ENCODE assay signal across 9 cellular contexts in the genomic region with DNA sequence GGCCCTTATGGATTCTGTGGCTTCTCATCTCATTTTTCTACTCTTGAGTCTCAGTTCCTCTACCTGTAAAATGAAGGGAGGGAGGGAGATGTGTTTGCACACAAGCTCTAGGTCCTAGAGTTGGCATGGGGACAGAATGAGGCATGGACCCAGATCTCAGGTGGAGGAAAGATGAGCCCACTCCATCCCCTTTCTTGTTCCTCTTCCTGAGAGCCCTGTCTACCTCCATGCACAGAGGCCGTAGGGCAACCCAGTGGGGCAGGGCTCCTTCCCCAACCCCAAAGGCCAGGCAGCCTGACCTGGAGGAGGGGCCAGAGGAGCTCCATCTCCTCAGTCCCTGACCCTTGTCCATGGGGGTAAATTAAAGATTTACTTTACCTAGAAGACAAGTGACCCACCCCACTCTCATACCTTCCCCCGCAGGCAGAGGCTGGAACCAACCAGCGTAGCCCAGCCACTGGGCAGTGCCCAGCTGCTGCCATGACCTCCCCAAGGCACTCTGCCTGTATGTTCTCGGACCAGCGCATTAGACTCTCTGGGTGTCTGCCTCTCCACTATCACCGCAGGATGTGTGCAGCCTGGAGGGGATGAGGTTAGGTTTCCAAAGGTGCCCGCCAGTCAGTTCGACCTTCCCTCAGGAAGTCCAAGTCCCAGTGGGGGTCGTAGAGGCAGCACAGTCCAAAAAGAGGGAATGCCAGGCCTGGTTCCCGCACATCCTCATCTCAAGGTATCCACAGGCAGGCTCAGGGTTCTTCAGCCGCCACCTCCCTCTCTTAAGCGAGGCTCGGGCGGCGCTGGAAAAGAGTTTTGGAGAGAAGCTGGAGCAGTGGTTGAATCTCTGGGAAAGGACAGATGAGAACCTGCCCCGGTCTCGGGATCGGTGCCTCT. TPM values are rescaled to one million over a fixed set of nuclear protein-coding genes. Genes with fewer than 3 reads are reported as not detected.
DNase-seq lines count a peak whose midpoint lies in the region; ATAC-seq and TF ChIP-seq lines count a peak whose summit lies in the region.
"Had no signal": no experiment of that assay in that cellular context is flagged by ENCODE, and none has a peak within 500 bp of the region (broad histone marks: within the 10 kb centered on the region; RNA-seq: fewer than 3 reads in every experiment).

No MANE protein-coding gene starts in this region.

- DNase-seq in AG09309 (ENCODE audit: low read depth) (no peak), HCT116 (ENCODE audit: low read depth, low spot score) (no peak), hepatocyte (ENCODE audit: low spot score) (no peak), spleen (peak; percentile 80), NOMO-1 treated with DMSO at 0.1 percent for 48 hours (lab: John Stamatoyannopoulos, UW; ENCODE audit: unreplicated experiment) (no peak), GM20000 (ENCODE audit: low spot score) (no peak)
- DNase-seq in activated T-cell treated with anti-CD3 and anti-CD28 coated beads, Interleukin-2, amount 50 U/mL, for 72 hours: peak in 1 of 2 donors; percentile 23

- peaks cover 59% of the 10 kb centered on the region for H3K79me2 ChIP-seq in HCT116 (ENCODE audit: insufficient read depth, low read length)
- peaks cover 44% of the 10 kb centered on the region for H3K79me2 ChIP-seq in hepatocyte

- intact Hi-C loops in HCT116 (cut with micrococcal nuclease): loop anchor here (2.0 to 10.0 kb wide), 3 partner anchors 117 to 659 kb away; a partner anchor contains a TSS
- intact Hi-C loops in spleen (cut with DNase I; ENCODE audit: low total_unique reads): loop anchor here (5.0 kb wide), 1 partner anchor 117 kb away; a partner anchor contains a TSS

- H3K4me1 ChIP-seq in HCT116 (ENCODE audit: control insufficient read depth in 1 of 2, insufficient read depth in 2 of 2, low read length in 2 of 2): peaks cover 30 to 71% of the 10 kb centered on the region in 2 experiments
- peaks cover 40% of the 10 kb centered on the region for H3K4me1 ChIP-seq in hepatocyte (ENCODE audit: insufficient read depth)
- peaks cover 12 to 89% (median 70%) of the 10 kb centered on the region in 6 donors for H3K4me1 ChIP-seq in spleen

- H3K4me1 Mint-ChIP-seq in activated T-cell treated with anti-CD3 and anti-CD28 coated beads, Interleukin-2, amount 50 U/mL, for 72 hours (ENCODE audit: low read depth): peaks cover 33% of the 10 kb centered on the region

- H3K4me3 Mint-ChIP-seq in activated T-cell treated with anti-CD3 and anti-CD28 coated beads, Interleukin-2, amount 50 U/mL, for 72 hours: peak overlapping the region; percentile 89 to 96

- H3K4me2 ChIP-seq in HCT116 (ENCODE audit: low read length): peak overlapping the region; percentile 85
- peak overlapping the region; percentile 89 for H3K4me2 ChIP-seq in hepatocyte

- H3K9me3 Mint-ChIP-seq in activated T-cell treated with anti-CD3 and anti-CD28 coated beads, Interleukin-2, amount 50 U/mL, for 72 hours: no peaks in the 10 kb centered on the region

- peaks cover 11 to 19% of the 10 kb centered on the region in 2 experiments; a peak in 2 of 4 replicates for H3K36me3 ChIP-seq in HCT116 (ENCODE audit: control insufficient read depth in 1 of 2, insufficient read depth in 2 of 2, low read length in 2 of 2)
- no peaks in the 10 kb centered on the region for H3K36me3 ChIP-seq in hepatocyte (replicated peaks; ENCODE audit: insufficient read depth, low read depth)
- peaks cover 0 to 39% (median 12%) of the 10 kb centered on the region in 6 donors for H3K36me3 ChIP-seq in spleen

- no peaks in the 10 kb centered on the region for H3K27me3 Mint-ChIP-seq in activated T-cell treated with anti-CD3 and anti-CD28 coated beads, Interleukin-2, amount 50 U/mL, for 72 hours (ENCODE audit: low read depth)

- ATAC-seq in HCT116: 0 out of 2 replicates have a peak, but pooled peaks have one; percentile 0
- ATAC-seq in activated T-cell treated with anti-CD3 and anti-CD28 coated beads, Interleukin-2, amount 50 U/mL, for 72 hours (replicated peaks in 1 of 2): peak in 1 of 2 donors; percentile 12
- ATAC-seq in GM21526 (IDR thresholded peaks at IDR 0.05; ENCODE audit: low FRiP score, unreplicated experiment): no peak

- H3K4me3 ChIP-seq in AG09309 (ENCODE audit: control insufficient read depth, low read depth, low read length): peak overlapping the region; percentile 74
- peak overlapping the region; percentile 78 to 80 for H3K4me3 ChIP-seq in HCT116 (replicated peaks in 1 of 2; ENCODE audit: low read depth in 1 of 2, low read length in 2 of 2)
- peak overlapping the region; percentile 67 for H3K4me3 ChIP-seq in hepatocyte
- H3K4me3 ChIP-seq in spleen: peak overlapping the region; percentile 69 to 95 (median 82)

- H3K9me2 ChIP-seq in HCT116 (ENCODE audit: insufficient read depth): no peaks in the 10 kb centered on the region
- no peaks in the 10 kb centered on the region for H3K9me2 ChIP-seq in hepatocyte (replicated peaks; ENCODE audit: insufficient read depth)

- H3K27me3 ChIP-seq in HCT116 (ENCODE audit: insufficient read depth, low read length): no peaks in the 10 kb centered on the region
- no peaks in the 10 kb centered on the region for H3K27me3 ChIP-seq in hepatocyte
- H3K27me3 ChIP-seq in spleen (replicated peaks in 1 of 7): no peaks in the 10 kb centered on the region

- H3K9me3 ChIP-seq in HCT116 (ENCODE audit: control insufficient read depth in 1 of 2, insufficient read depth in 1 of 2, low read depth in 1 of 2, low read length in 2 of 2) (no peaks in the 10 kb centered on the region), hepatocyte (ENCODE audit: low read depth) (no peaks in the 10 kb centered on the region), spleen (no peaks in the 10 kb centered on the region)

- peak overlapping the region; percentile 71 for H3K27ac Mint-ChIP-seq in activated T-cell treated with anti-CD3 and anti-CD28 coated beads, Interleukin-2, amount 50 U/mL, for 72 hours

- H4K20me1 ChIP-seq in HCT116 (ENCODE audit: insufficient read depth) (no peaks in the 10 kb centered on the region), hepatocyte (ENCODE audit: insufficient read depth, poor library complexity, severe bottlenecking) (no peaks in the 10 kb centered on the region)

- no peaks in the 10 kb centered on the region for H3K36me3 Mint-ChIP-seq in activated T-cell treated with anti-CD3 and anti-CD28 coated beads, Interleukin-2, amount 50 U/mL, for 72 hours (ENCODE audit: insufficient read depth in 2 of 2)

- no peak for TF ChIP-seq RAD21 in HCT116 (IDR thresholded peaks at IDR 0.05; ENCODE audit: low read depth)

- peak overlapping the region; percentile 92 for H3K9ac ChIP-seq in HCT116 (ENCODE audit: low read length)

- no peak overlapping the region for H2AFZ ChIP-seq in HCT116 (ENCODE audit: low read depth, low read length, poor library complexity, severe bottlenecking)
- peak overlapping the region; percentile 48 for H2AFZ ChIP-seq in hepatocyte

- BruUV-seq in HCT116 (replicated peaks; lab: Mats Ljungman, UMichigan): TSS peak; percentile 89

- POLR2A ChIA-PET in HCT116 (lab: Charles Lee): interaction anchor here (0.6 to 7.6 kb wide), 6 partner anchors 12 to 134 kb away, joined by 4 to 86 read pairs (median 6); a partner anchor contains a TSS

- H3K27ac ChIP-seq in HCT116 (ENCODE audit: low read depth, low read length) (peak overlapping the region; percentile 94), hepatocyte (peak overlapping the region; percentile 91), spleen (peak overlapping the region; percentile 89 to 96 (median 92))

- CTCF ChIA-PET in HCT116 (lab: Charles Lee): interaction anchor here (0.8 to 5.1 kb wide), 17 partner anchors 10 to 640 kb away, joined by 3 to 25 read pairs (median 6); a partner anchor contains a TSS

- RAD21 ChIA-PET in HCT116 (lab: Charles Lee; ENCODE audit: low non-redundant PET in 1 of 2, low total read pairs in 2 of 2, uncharacterized antibody in 2 of 2, unreplicated experiment in 2 of 2): interaction anchor here in 1 of 2 experiments (0.5 to 1.8 kb wide), 2 partner anchors 24 to 320 kb away, joined by 3 read pairs; no protein-coding TSS in a partner anchor

- no peak for TF ChIP-seq POLR2A in HCT116 (IDR thresholded peaks at IDR 0.05; ENCODE audit: borderline replicate concordance, extremely low read depth, insufficient read depth, insufficient read length)
- TF ChIP-seq POLR2A in spleen (IDR thresholded peaks at IDR 0.05): no peak

- 27% methylated on average over 17 of the region's 18 CpGs for WGBS in hepatocyte (ENCODE audit: low lambda C conversion rate, missing lambda C conversion rate)
- 11 to 16% (median 14%) methylated on average over 13 to 18 of the region's 18 CpGs for WGBS in spleen, 5 donors

- no peak for TF ChIP-seq CTCF in AG09309 (IDR thresholded peaks at IDR 0.05; ENCODE audit: control insufficient read depth, insufficient read depth, low read depth, low read length, missing control alignments)
- TF ChIP-seq CTCF in HCT116 (IDR thresholded peaks at IDR 0.05 in 2 of 3, conservative IDR thresholded peaks at IDR 0.05 in 1 of 3; ENCODE audit: borderline replicate concordance in 1 of 3, insufficient read depth in 1 of 3, low read depth in 2 of 3, low read length in 2 of 3): no peak
- no peak for TF ChIP-seq CTCF in hepatocyte (IDR thresholded peaks at IDR 0.05; ENCODE audit: poor library complexity)
- TF ChIP-seq CTCF in spleen (IDR thresholded peaks at IDR 0.05 in 8 of 11, conservative IDR thresholded peaks at IDR 0.05 in 3 of 11): no peak
- no peak for TF ChIP-seq CTCF in GM20000 (IDR thresholded peaks at IDR 0.05; ENCODE audit: extremely low read depth, missing control alignments)

RNA-seq across cellular contexts. Expression of a gene that starts 3.0 kb away (rescaled TPM):
- 148 TPM for total RNA-seq in HCT116 (2021; ENCODE audit: unreplicated experiment)
- polyA plus RNA-seq in HCT116 (2012): 134 TPM in 2 replicates
- 10 to 100 TPM; 33.1 to 40.2 TPM for total RNA-seq in activated T-cell treated with anti-CD3 and anti-CD28 coated beads, Interleukin-2, amount 50 U/mL, for 72 hours
- 43.0 and 64.7 TPM in 2 replicates for total RNA-seq in hepatocyte
- 88.7 and 112 TPM in 2 replicates for polyA plus RNA-seq in hepatocyte
- total RNA-seq in spleen: 100 to 1,000 TPM; 124 to 230 (median 159) TPM
- polyA plus RNA-seq in spleen: 10 to 100 TPM; 21.2 to 88.9 (median 47.0) TPM

RNA-seq across cellular contexts. Expression of a gene that starts 23.2 kb away (rescaled TPM):
- total RNA-seq in HCT116 (2021; ENCODE audit: unreplicated experiment) (65.6 TPM), hepatocyte (130 and 156 TPM in 2 replicates), spleen (10 to 100 TPM; 47.0 to 74.4 (median 66.7) TPM)
- 53.2 and 56.6 TPM in 2 replicates for polyA plus RNA-seq in HCT116 (2012)
- 10 to 100 TPM in 1 of 2 donors, 1 to 10 TPM in 1; 6.8 to 13.5 TPM for total RNA-seq in activated T-cell treated with anti-CD3 and anti-CD28 coated beads, Interleukin-2, amount 50 U/mL, for 72 hours
- polyA plus RNA-seq in hepatocyte (240 and 307 TPM in 2 replicates), spleen (100 to 1,000 TPM; 119 to 151 (median 138) TPM)

RNA-seq across cellular contexts. Expression of a gene that starts 38.6 kb away (rescaled TPM):
- 8.9 TPM for total RNA-seq in HCT116 (2021; ENCODE audit: unreplicated experiment)
- polyA plus RNA-seq in HCT116 (2012): 9.9 and 10.7 TPM in 2 replicates
- under 1 TPM; 0.29 to 0.37 TPM for total RNA-seq in activated T-cell treated with anti-CD3 and anti-CD28 coated beads, Interleukin-2, amount 50 U/mL, for 72 hours
- total RNA-seq in hepatocyte: 3.4 and 3.5 TPM in 2 replicates
- 5.6 and 6.1 TPM in 2 replicates for polyA plus RNA-seq in hepatocyte
- total RNA-seq in spleen: under 1 TPM in 5 of 7 donors, not detected in 2; 0.23 to 0.87 (median 0.60) TPM
- polyA plus RNA-seq in spleen: under 1 TPM; 0.14 to 0.51 (median 0.33) TPM

RNA-seq across cellular contexts. Expression of a gene that starts 56.1 kb away (rescaled TPM):
- total RNA-seq in HCT116 (2021; ENCODE audit: unreplicated experiment): not detected
- not detected in 2 replicates for polyA plus RNA-seq in HCT116 (2012)
- not detected for total RNA-seq in activated T-cell treated with anti-CD3 and anti-CD28 coated beads, Interleukin-2, amount 50 U/mL, for 72 hours
- 0.04 and 0.10 TPM in 2 replicates for total RNA-seq in hepatocyte
- polyA plus RNA-seq in hepatocyte: 0.33 and 0.52 TPM in 2 replicates
- total RNA-seq in spleen: not detected
- not detected for polyA plus RNA-seq in spleen
- total RNA-seq: glomerular endothelial cell had no signal
